Comparison of ENCODE assay signal across 8 cellular contexts in the genomic region with DNA sequence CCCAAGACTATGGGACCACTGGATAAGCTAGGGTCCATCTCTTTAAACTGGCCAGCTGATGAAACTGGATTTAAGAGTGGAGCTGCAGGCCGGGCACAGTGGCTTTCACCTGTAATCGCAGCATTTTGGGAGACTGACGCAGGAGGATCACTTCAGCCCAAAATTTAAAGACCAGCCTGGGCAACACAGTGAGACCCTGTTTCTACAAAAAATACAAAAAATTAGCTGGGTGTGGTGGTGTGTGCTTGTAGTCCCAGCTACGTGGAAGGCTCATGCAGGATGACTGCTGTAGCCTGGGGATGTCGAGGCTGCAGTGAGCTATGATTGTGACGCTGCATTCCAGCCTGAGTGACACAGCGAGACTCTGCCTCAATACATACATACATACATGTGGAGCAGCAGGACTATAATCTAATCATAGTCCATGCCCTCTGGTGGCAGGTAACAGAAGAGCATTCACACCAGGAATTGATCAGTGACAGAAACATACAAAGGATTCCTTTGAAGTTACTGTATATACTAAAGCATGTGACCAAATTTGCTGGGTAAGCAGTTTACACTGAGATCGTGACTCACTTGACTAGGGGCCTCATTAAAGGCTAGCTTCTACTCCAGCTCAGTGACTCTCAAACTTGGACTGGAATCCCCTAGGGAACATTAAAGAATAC.
DNase-seq lines count a peak whose midpoint lies in the region; ATAC-seq, FAIRE-seq and TF ChIP-seq lines count a peak whose summit lies in the region.

No MANE protein-coding gene starts in this region.

- H3K27ac ChIP-seq in adrenal gland: no peak overlapping the region
- H3K27ac ChIP-seq in kidney (ENCODE audit: low read depth in 2 of 2, low read length in 2 of 2): no peak overlapping the region
- H3K27ac ChIP-seq in uterus: peak overlapping the region; percentile 7 to 48

- TF ChIP-seq POLR2A in adrenal gland (IDR thresholded peaks at IDR 0.05): no peak
- no peak for TF ChIP-seq POLR2A in uterus (IDR thresholded peaks at IDR 0.05)

- H3K4me3 ChIP-seq in adrenal gland (no peak overlapping the region), kidney (ENCODE audit: low read length in 2 of 2) (no peak overlapping the region), uterus (no peak overlapping the region)

- H3K4me1 ChIP-seq in adrenal gland (replicated peaks in 1 of 2) (no peaks in the 10 kb centered on the region), kidney (ENCODE audit: control insufficient read depth in 1 of 2, insufficient read depth in 1 of 2, low read depth in 1 of 2, low read length in 2 of 2) (no peaks in the 10 kb centered on the region), uterus (no peaks in the 10 kb centered on the region)

- H3K27ac Mint-ChIP-seq in activated T-cell treated with anti-CD3 and anti-CD28 coated beads, Interleukin-2, amount 50 U/mL, for 72 hours: no peak overlapping the region
- no peak overlapping the region for H3K27ac Mint-ChIP-seq in activated T-cell treated with anti-CD3 and anti-CD28 coated beads, Interleukin-2, amount 50 U/mL, for 24 hours

- no peaks in the 10 kb centered on the region for H3K9me3 ChIP-seq in adrenal gland (replicated peaks in 1 of 3)
- no peaks in the 10 kb centered on the region for H3K9me3 ChIP-seq in kidney (ENCODE audit: control insufficient read depth in 1 of 2, low read length in 2 of 2)
- H3K9me3 ChIP-seq in uterus: no peaks in the 10 kb centered on the region

- FAIRE-seq in kidney (lab: Jason Lieb, UNC): no peak

- ATAC-seq in activated T-cell treated with anti-CD3 and anti-CD28 coated beads, Interleukin-2, amount 50 U/mL, for 72 hours (replicated peaks in 1 of 2): peak; percentile 44 to 69
- ATAC-seq in GM21390 (IDR thresholded peaks at IDR 0.05; ENCODE audit: unreplicated experiment): no peak

- no peak overlapping the region for H3K9ac ChIP-seq in kidney (ENCODE audit: low read length in 2 of 2)

- no peaks in the 10 kb centered on the region for H3K9me3 Mint-ChIP-seq in activated T-cell treated with anti-CD3 and anti-CD28 coated beads, Interleukin-2, amount 50 U/mL, for 72 hours
- H3K9me3 Mint-ChIP-seq in activated T-cell treated with anti-CD3 and anti-CD28 coated beads, Interleukin-2, amount 50 U/mL, for 24 hours: no peaks in the 10 kb centered on the region

- intact Hi-C loops in adrenal gland (cut with DNase I) (no loop called here), kidney (cut with DNase I) (no loop called here), uterus (cut with DNase I; ENCODE audit: low total_unique reads) (no loop called here)

- no peaks in the 10 kb centered on the region for H3K27me3 Mint-ChIP-seq in activated T-cell treated with anti-CD3 and anti-CD28 coated beads, Interleukin-2, amount 50 U/mL, for 72 hours (ENCODE audit: low read depth)
- no peaks in the 10 kb centered on the region for H3K27me3 Mint-ChIP-seq in activated T-cell treated with anti-CD3 and anti-CD28 coated beads, Interleukin-2, amount 50 U/mL, for 24 hours

- no peak overlapping the region for H3K4me3 Mint-ChIP-seq in activated T-cell treated with anti-CD3 and anti-CD28 coated beads, Interleukin-2, amount 50 U/mL, for 72 hours
- no peak overlapping the region for H3K4me3 Mint-ChIP-seq in activated T-cell treated with anti-CD3 and anti-CD28 coated beads, Interleukin-2, amount 50 U/mL, for 24 hours

- H3K36me3 ChIP-seq in adrenal gland (replicated peaks in 1 of 2) (no peaks in the 10 kb centered on the region), kidney (ENCODE audit: control insufficient read depth in 1 of 2, insufficient read depth in 2 of 2, low read length in 2 of 2) (no peaks in the 10 kb centered on the region), uterus (no peaks in the 10 kb centered on the region)

- peak; percentile 3 to 14 for DNase-seq in activated T-cell treated with anti-CD3 and anti-CD28 coated beads, Interleukin-2, amount 50 U/mL, for 72 hours
- no peak for DNase-seq in activated T-cell treated with anti-CD3 and anti-CD28 coated beads, Interleukin-2, amount 50 U/mL, for 24 hours
- peak; percentile 84 for DNase-seq in NCI-H2029 treated with DMSO at 0.1 percent for 48 hours (lab: John Stamatoyannopoulos, UW)
- DNase-seq in adrenal gland: peak in 1 of 7 donors; percentile 19
- no peak for DNase-seq in kidney
- DNase-seq in uterus: no peak
- no peak for DNase-seq in stimulated activated CD4-positive, alpha-beta T cell treated with anti-CD3 and anti-CD28 coated beads, Interleukin-2, amount 100 ng/mL, for 24 hours

- WGBS in adrenal gland, 4 donors: 77 to 89% (median 87%) methylated on average over 8 of the region's 8 CpGs

- no peaks in the 10 kb centered on the region for H3K36me3 Mint-ChIP-seq in activated T-cell treated with anti-CD3 and anti-CD28 coated beads, Interleukin-2, amount 50 U/mL, for 72 hours (ENCODE audit: insufficient read depth in 2 of 2)
- peaks cover 27% of the 10 kb centered on the region for H3K36me3 Mint-ChIP-seq in activated T-cell treated with anti-CD3 and anti-CD28 coated beads, Interleukin-2, amount 50 U/mL, for 24 hours (ENCODE audit: low read depth)

- H3K4me1 Mint-ChIP-seq in activated T-cell treated with anti-CD3 and anti-CD28 coated beads, Interleukin-2, amount 50 U/mL, for 72 hours (ENCODE audit: low read depth): no peaks in the 10 kb centered on the region
- H3K4me1 Mint-ChIP-seq in activated T-cell treated with anti-CD3 and anti-CD28 coated beads, Interleukin-2, amount 50 U/mL, for 24 hours (ENCODE audit: low read depth): no peaks in the 10 kb centered on the region

- TF ChIP-seq CTCF in adrenal gland (IDR thresholded peaks at IDR 0.05) (peak; percentile 6 to 48 (median 36)), kidney (IDR thresholded peaks at IDR 0.05; ENCODE audit: borderline replicate concordance, extremely low read depth, insufficient read depth) (peak; percentile 32), uterus (IDR thresholded peaks at IDR 0.05) (peak in 3 of 4 experiments; percentile 24 to 31 (median 31))

- no peaks in the 10 kb centered on the region for H3K27me3 ChIP-seq in adrenal gland
- H3K27me3 ChIP-seq in uterus: no peaks in the 10 kb centered on the region

Comparison
In these comparisons a context has a peak if more than half of its experiments do, and no peak if none do; other contexts are left out.
1. DNase-seq: peak in activated T-cell treated with anti-CD3 and anti-CD28 coated beads, Interleukin-2, amount 50 U/mL, for 72 hours (2 of 2) and NCI-H2029 treated with DMSO at 0.1 percent for 48 hours (single experiment); none in activated T-cell treated with anti-CD3 and anti-CD28 coated beads, Interleukin-2, amount 50 U/mL, for 24 hours (single experiment), kidney (single experiment), uterus (0 of 2) and stimulated activated CD4-positive, alpha-beta T cell treated with anti-CD3 and anti-CD28 coated beads, Interleukin-2, amount 100 ng/mL, for 24 hours (0 of 2).
2. H3K27ac ChIP-seq: peak in uterus (2 of 2); none in adrenal gland (0 of 5) and kidney (0 of 2).
3. Peak in every context shown above with its lines, with median percentiles within 50 percentile points of each other: CTCF ChIP-seq.